In genomic region chr6:40587240-40588069, GRCh38 we compare ENCODE assay signal across 9 cellular contexts. TPM values are rescaled to one million over a fixed set of nuclear protein-coding genes. Genes with fewer than 3 reads are reported as not detected.
DNase-seq lines count a peak whose midpoint lies in the region; ATAC-seq lines count a peak whose summit lies in the region.
"Had no signal": no experiment of that assay in that cellular context is flagged by ENCODE, and none has a peak within 500 bp of the region (broad histone marks: within the 10 kb centered on the region; RNA-seq: fewer than 3 reads in every experiment).

TSS of gene LRFN2 (minus strand) at chr6:40587364.

- DNase-seq in DMS53 (lab: John Stamatoyannopoulos, UW) (peak; percentile 94), H7 (peak; percentile 93), NCI-H1436 (lab: John Stamatoyannopoulos, UW) (peak; percentile 68), cerebellar cortex (ENCODE audit: low spot score) (peak; percentile 57), kidney glomerular epithelial cell (lab: John Stamatoyannopoulos, UW) (peak; percentile 61)
- DNase-seq in stimulated activated CD4-positive, alpha-beta T cell treated with anti-CD3 and anti-CD28 coated beads, Interleukin-15, amount 100 ng/mL, for 48 hours (ENCODE audit: low read depth in 2 of 2) = peak; percentile 43 to 63

- peak within 1 kb of the TSS; percentile 61 for H3K4me3 ChIP-seq in H7 (ENCODE audit: insufficient read depth, low read depth, low read length)

- peak; percentile 74 for ATAC-seq in activated CD4-positive, CD25-positive, alpha-beta regulatory T cell treated with anti-CD3 and anti-CD28 coated beads, Interleukin-2, amount 50 U/mL, for 24 hours
- ATAC-seq in GM18870 (IDR thresholded peaks at IDR 0.05; ENCODE audit: unreplicated experiment) = no peak

- H3K27me3 ChIP-seq in H7 (ENCODE audit: control insufficient read depth, insufficient read depth, low read length) = peaks cover 30% of the 10 kb centered on the region

- H3K36me3 ChIP-seq in H7 (replicated peaks; ENCODE audit: control insufficient read depth, insufficient read depth, low read length) = no peaks in the 10 kb centered on the region
- H3K36me3 ChIP-seq: neutrophil had no signal

RNA-seq across cellular contexts. Expression of gene LRFN2, which starts in this region (rescaled TPM):
- total RNA-seq in H7 (2014; rRNA removed; shearing (Covaris generic)) = 0.11 and 0.28 TPM in 2 replicates

Comparison
In these comparisons a context has a peak if more than half of its experiments do, and no peak if none do; other contexts are left out.
1. Peak in DNase-seq and H3K4me3 ChIP-seq in H7; RNA of the gene not detected or under 1 TPM.